ENCODE assay signal across 24 cellular contexts in the genomic region with DNA sequence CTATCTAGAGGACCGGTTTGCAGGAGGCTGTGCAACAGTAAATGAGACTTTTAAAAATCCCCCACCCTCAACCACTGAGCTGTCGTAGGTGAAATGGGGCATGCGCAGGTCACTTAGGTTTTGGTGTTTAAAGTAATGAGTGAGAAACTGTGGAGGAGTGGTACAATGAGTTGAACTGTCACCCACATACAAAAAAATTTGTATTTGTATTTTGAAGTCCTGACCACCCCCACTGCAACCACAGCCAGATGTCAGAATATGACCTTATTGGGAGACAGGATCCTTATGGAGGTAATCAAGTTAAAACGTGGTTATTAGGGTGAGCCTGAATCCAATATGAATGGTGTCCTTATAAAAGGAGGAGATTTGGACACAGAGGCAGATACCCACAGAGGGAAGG. TPM values are rescaled to one million over a fixed set of nuclear protein-coding genes. Genes with fewer than 3 reads are reported as not detected.
DNase-seq lines count a peak whose midpoint lies in the region; ATAC-seq, FAIRE-seq and TF ChIP-seq lines count a peak whose summit lies in the region.
"Had no signal": no experiment of that assay in that cellular context is flagged by ENCODE, and none has a peak within 500 bp of the region (broad histone marks: within the 10 kb centered on the region; RNA-seq: fewer than 3 reads in every experiment).

No MANE protein-coding gene starts in this region.

- DNase-seq in A549 (ENCODE audit: low read depth in 1 of 2, low spot score in 1 of 2), result no peak
- DNase-seq in GM13977 (ENCODE audit: low spot score), result peak; percentile 31
- DNase-seq in foreskin keratinocyte, result no peak
- no peak for DNase-seq in endothelial cell (ENCODE audit: low spot score)
- no peak for DNase-seq in EL
- DNase-seq in frontal cortex (ENCODE audit: low spot score in 2 of 2), result no peak
- no peak for DNase-seq in ureter (ENCODE audit: low spot score)
- DNase-seq: activated CD4-positive, alpha-beta T cell treated with anti-CD3 and anti-CD28 coated beads, Interleukin-2, amount 10 ng/mL, durations not matched to agents 7 days and 5 days; activated naive CD4-positive, alpha-beta T cell treated with Interleukin-2 at 50 U/mL for 16 hours; activated T-cell treated with anti-CD3 and anti-CD28 coated beads, Interleukin-2, amount 50 U/mL, for 72 hours; C1 segment of cervical spinal cord; NCI-H1417 treated with DMSO at 0.1 percent for 48 hours; NCI-H2081 treated with DMSO at 0.1 percent for 48 hours; stimulated activated naive CD8-positive, alpha-beta T cell treated with anti-CD3 and anti-CD28 coated beads, Interleukin-15, Interleukin-2, amounts not matched to agents 100 U/mL and 50 U/mL, for 24 hours had no signal

- POLR2A ChIA-PET in A549 (lab: Yijun Ruan, JAX), result interaction anchor here (0.6 to 1.5 kb wide), 4 partner anchors 16 to 47 kb away, joined by 3 to 6 read pairs (median 4); partner anchors contain the start of genes C1orf74 and UTP25

- WGBS in A549 (ENCODE audit: missing lambda C conversion rate), result 76% methylated on average over 4 of the region's 4 CpGs

- no peak for TF ChIP-seq RAD21 in A549 (conservative IDR thresholded peaks at IDR 0.05 in 1 of 2, IDR thresholded peaks at IDR 0.05 in 1 of 2)

- FAIRE-seq in A549 (lab: Jason Lieb, UNC), result no peak
- no peak for FAIRE-seq in frontal cortex (lab: Jason Lieb, UNC)
- FAIRE-seq: GM12891 had no signal

- H3K4me3 Mint-ChIP-seq in activated T-helper 17 cell treated with anti-CD3 and anti-CD28 coated beads, Interleukin-2, amount 50 U/mL, for 72 hours, result no peak overlapping the region
- H3K4me3 Mint-ChIP-seq in endothelial cell (ENCODE audit: unreplicated experiment), result no peak overlapping the region
- H3K4me3 Mint-ChIP-seq: activated CD4-positive, alpha-beta T cell treated with anti-CD3 and anti-CD28 coated beads, Interleukin-2, amount 10 ng/mL, durations not matched to agents 7 days and 5 days; activated T-cell treated with anti-CD3 and anti-CD28 coated beads, Interleukin-2, amount 50 U/mL, for 72 hours; neural crest cell had no signal

- H3K4me3 ChIP-seq in A549, result no peak overlapping the region
- H3K4me3 ChIP-seq: adrenal gland, right lobe of liver, testis, vagina had no signal

- H3K9me3 Mint-ChIP-seq in activated T-helper 17 cell treated with anti-CD3 and anti-CD28 coated beads, Interleukin-2, amount 50 U/mL, for 72 hours, result no peaks in the 10 kb centered on the region
- H3K9me3 Mint-ChIP-seq in endothelial cell (ENCODE audit: unreplicated experiment), result no peaks in the 10 kb centered on the region
- H3K9me3 Mint-ChIP-seq: activated CD4-positive, alpha-beta T cell treated with anti-CD3 and anti-CD28 coated beads, Interleukin-2, amount 10 ng/mL, durations not matched to agents 7 days and 5 days; activated T-cell treated with anti-CD3 and anti-CD28 coated beads, Interleukin-2, amount 50 U/mL, for 72 hours; neural crest cell had no signal

- no peak for TF ChIP-seq POLR2A in A549 (IDR thresholded peaks at IDR 0.05; ENCODE audit: low read length)

- peaks cover 17% of the 10 kb centered on the region for H3K4me1 Mint-ChIP-seq in activated T-helper 17 cell treated with anti-CD3 and anti-CD28 coated beads, Interleukin-2, amount 50 U/mL, for 72 hours
- H3K4me1 Mint-ChIP-seq in endothelial cell (ENCODE audit: unreplicated experiment), result peaks cover 16% of the 10 kb centered on the region

- TF ChIP-seq EP300 in A549 (IDR thresholded peaks at IDR 0.05), result no peak

- peak overlapping the region; percentile 12; the same call in 1 of the 3 replicates for H3K4me2 ChIP-seq in A549

- no peaks in the 10 kb centered on the region for H3K9me3 ChIP-seq in A549
- H3K9me3 ChIP-seq: adrenal gland, right lobe of liver, testis, vagina had no signal

- H3K27me3 ChIP-seq in foreskin keratinocyte, result no peaks in the 10 kb centered on the region
- H3K27me3 ChIP-seq: adrenal gland, brain microvascular endothelial cell, right lobe of liver, testis, vagina had no signal

- ATAC-seq in A549, result no peak
- peak; percentile 41 for ATAC-seq in activated T-helper 17 cell treated with anti-CD3 and anti-CD28 coated beads, Interleukin-2, amount 50 U/mL, for 72 hours (replicated peaks)
- ATAC-seq in foreskin keratinocyte, result no peak
- ATAC-seq: activated T-cell treated with anti-CD3 and anti-CD28 coated beads, Interleukin-2, amount 50 U/mL, for 72 hours; stimulated activated naive CD8-positive, alpha-beta T cell treated with anti-CD3 and anti-CD28 coated beads, Interleukin-15, Interleukin-2, amounts not matched to agents 100 U/mL and 50 U/mL, for 24 hours had no signal

- in situ Hi-C loops in GM13977 (cut with MboI; ENCODE audit: low pct_unique_long_range_greater_than_20kb, low sequenced_read_pairs, unreplicated experiment), result no loop called here

- peaks cover 10% of the 10 kb centered on the region for H3K4me1 ChIP-seq in A549
- H3K4me1 ChIP-seq in foreskin keratinocyte, result peaks cover 29% of the 10 kb centered on the region

- H3K27me3 Mint-ChIP-seq in activated T-helper 17 cell treated with anti-CD3 and anti-CD28 coated beads, Interleukin-2, amount 50 U/mL, for 72 hours, result peaks cover 10% of the 10 kb centered on the region
- H3K27me3 Mint-ChIP-seq in endothelial cell (ENCODE audit: unreplicated experiment), result peaks cover 10% of the 10 kb centered on the region

- H3K36me3 Mint-ChIP-seq in activated T-helper 17 cell treated with anti-CD3 and anti-CD28 coated beads, Interleukin-2, amount 50 U/mL, for 72 hours (ENCODE audit: low read depth), result no peaks in the 10 kb centered on the region
- no peaks in the 10 kb centered on the region for H3K36me3 Mint-ChIP-seq in endothelial cell (ENCODE audit: low read depth, unreplicated experiment)

- CTCF ChIA-PET in A549 (lab: Yijun Ruan, JAX), result interaction anchor here (0.7 to 1.9 kb wide), 4 partner anchors 15 to 499 kb away, joined by 3 to 19 read pairs (median 3); partner anchors contain the start of gene UTP25

- H3K27ac ChIP-seq in A549 (no peak overlapping the region), foreskin keratinocyte (peak overlapping the region; percentile 100)
- H3K27ac ChIP-seq: brain microvascular endothelial cell, HL-60, right lobe of liver, testis, vagina had no signal

- H3K27ac Mint-ChIP-seq in activated T-helper 17 cell treated with anti-CD3 and anti-CD28 coated beads, Interleukin-2, amount 50 U/mL, for 72 hours, result no peak overlapping the region
- H3K27ac Mint-ChIP-seq in endothelial cell (ENCODE audit: unreplicated experiment), result no peak overlapping the region
- H3K27ac Mint-ChIP-seq: activated CD4-positive, alpha-beta T cell treated with anti-CD3 and anti-CD28 coated beads, Interleukin-2, amount 10 ng/mL, durations not matched to agents 7 days and 5 days; activated T-cell treated with anti-CD3 and anti-CD28 coated beads, Interleukin-2, amount 50 U/mL, for 72 hours had no signal

- TF ChIP-seq CTCF in A549 (IDR thresholded peaks at IDR 0.05) (no peak), GM13977 (IDR thresholded peaks at IDR 0.05; ENCODE audit: extremely low read depth, insufficient read depth, missing control alignments) (no peak), foreskin keratinocyte (conservative IDR thresholded peaks at IDR 0.05) (no peak), endothelial cell (IDR thresholded peaks at IDR 0.05; ENCODE audit: unreplicated experiment) (no peak)

RNA-seq across cellular contexts. Expression of gene IRF6, which starts 1.6 kb away (rescaled TPM):
- 0.22 and 0.25 TPM in 2 replicates for polyA plus RNA-seq in A549 (2011; rRNA removed)
- 0.04 and 0.08 TPM in 2 replicates for polyA plus RNA-seq in A549 (2012; cell fraction: cytosol; rRNA removed)
- not detected in 2 replicates for polyA plus RNA-seq in A549 (2012; cell fraction: nucleus; rRNA removed)
- 0.03 to 0.08 TPM (median 0.05 TPM) in 3 replicates for polyA plus RNA-seq in A549 (2017; fragmentation: RNase III; extraction: RNeasy Plus Mini Kit Qiagen cat#74134 plus additional on column Dnase treatment)
- polyA minus RNA-seq in A549 (2011; rRNA and poly(A)+ RNA removed), result 0.25 and 0.83 TPM in 2 replicates
- 1 to 10 TPM in 1 of 2 donors, under 1 TPM in 1; 0.35 to 1.7 TPM for total RNA-seq in activated T-helper 17 cell treated with anti-CD3 and anti-CD28 coated beads, Interleukin-2, amount 50 U/mL, for 72 hours
- 160 and 194 TPM in 2 replicates for total RNA-seq in foreskin keratinocyte
- polyA plus RNA-seq in foreskin keratinocyte, result 70.3 and 93.1 TPM in 2 replicates
- total RNA-seq in endothelial cell (ENCODE audit: unreplicated experiment), result 21.3 TPM
- 0.41 TPM for total RNA-seq in frontal cortex
- 102 TPM for total RNA-seq in ureter
- total RNA-seq: activated CD4-positive, alpha-beta T cell treated with anti-CD3 and anti-CD28 coated beads, Interleukin-2, amount 10 ng/mL, durations not matched to agents 7 days and 5 days had no signal

RNA-seq across cellular contexts. Expression of gene UTP25, which starts 20.3 kb away (rescaled TPM):
- 16.5 and 16.7 TPM in 2 replicates for polyA plus RNA-seq in A549 (2011; rRNA removed)
- 4.2 and 4.9 TPM in 2 replicates for polyA plus RNA-seq in A549 (2012; cell fraction: cytosol; rRNA removed)
- 5.6 and 7.0 TPM in 2 replicates for polyA plus RNA-seq in A549 (2012; cell fraction: nucleus; rRNA removed)
- 8.4 to 8.7 TPM (median 8.7 TPM) in 3 replicates for polyA plus RNA-seq in A549 (2017; fragmentation: RNase III; extraction: RNeasy Plus Mini Kit Qiagen cat#74134 plus additional on column Dnase treatment)
- 18.0 and 18.3 TPM in 2 replicates for polyA minus RNA-seq in A549 (2011; rRNA and poly(A)+ RNA removed)
- 10 to 100 TPM; 12.0 to 17.5 TPM for total RNA-seq in activated T-helper 17 cell treated with anti-CD3 and anti-CD28 coated beads, Interleukin-2, amount 50 U/mL, for 72 hours
- total RNA-seq in foreskin keratinocyte, result 9.0 and 9.2 TPM in 2 replicates
- 3.2 and 3.7 TPM in 2 replicates for polyA plus RNA-seq in foreskin keratinocyte
- 4.6 TPM for total RNA-seq in endothelial cell (ENCODE audit: unreplicated experiment)
- total RNA-seq in frontal cortex, result 10.6 TPM
- total RNA-seq in ureter, result 13.8 TPM

RNA-seq across cellular contexts. Expression of gene C1orf74, which starts 23.1 kb away (rescaled TPM):
- polyA plus RNA-seq in A549 (2011; rRNA removed), result 3.3 TPM in 2 replicates
- 0.59 and 0.74 TPM in 2 replicates for polyA plus RNA-seq in A549 (2012; cell fraction: cytosol; rRNA removed)
- 0.61 and 0.75 TPM in 2 replicates for polyA plus RNA-seq in A549 (2012; cell fraction: nucleus; rRNA removed)
- 2.0 to 2.4 TPM (median 2.4 TPM) in 3 replicates for polyA plus RNA-seq in A549 (2017; fragmentation: RNase III; extraction: RNeasy Plus Mini Kit Qiagen cat#74134 plus additional on column Dnase treatment)
- 4.9 and 6.0 TPM in 2 replicates for polyA minus RNA-seq in A549 (2011; rRNA and poly(A)+ RNA removed)
- total RNA-seq in activated T-helper 17 cell treated with anti-CD3 and anti-CD28 coated beads, Interleukin-2, amount 50 U/mL, for 72 hours, result 1 to 10 TPM; 2.5 to 3.8 TPM
- 11.0 and 12.3 TPM in 2 replicates for total RNA-seq in foreskin keratinocyte
- 5.7 and 6.1 TPM in 2 replicates for polyA plus RNA-seq in foreskin keratinocyte
- total RNA-seq in endothelial cell (ENCODE audit: unreplicated experiment), result 2.8 TPM
- total RNA-seq in frontal cortex, result 3.3 TPM
- total RNA-seq in ureter, result 3.5 TPM

RNA-seq across cellular contexts. Expression of gene TRAF3IP3, which starts 51.7 kb away (rescaled TPM):
- polyA plus RNA-seq in A549 (2011; rRNA removed) (not detected in 2 replicates), A549 (2017; fragmentation: RNase III; extraction: RNeasy Plus Mini Kit Qiagen cat#74134 plus additional on column Dnase treatment) (not detected in 3 replicates), foreskin keratinocyte (0.01 TPM in 1 of 2 replicates, not detected in the other)
- polyA plus RNA-seq in A549 (2012; cell fraction: cytosol; rRNA removed), result not detected in 2 replicates
- not detected in 2 replicates for polyA plus RNA-seq in A549 (2012; cell fraction: nucleus; rRNA removed)
- polyA minus RNA-seq in A549 (2011; rRNA and poly(A)+ RNA removed), result not detected in 2 replicates
- total RNA-seq in activated T-helper 17 cell treated with anti-CD3 and anti-CD28 coated beads, Interleukin-2, amount 50 U/mL, for 72 hours, result 100 to 1,000 TPM; 175 to 184 TPM
- total RNA-seq in foreskin keratinocyte (not detected in 2 replicates), endothelial cell (ENCODE audit: unreplicated experiment) (not detected), frontal cortex (under 0.01 TPM), ureter (6.2 TPM)
- total RNA-seq: lung microvascular endothelial cell, neural crest cell had no signal
